Comparison of ENCODE assay signal across 8 cellular contexts in the genomic region with DNA sequence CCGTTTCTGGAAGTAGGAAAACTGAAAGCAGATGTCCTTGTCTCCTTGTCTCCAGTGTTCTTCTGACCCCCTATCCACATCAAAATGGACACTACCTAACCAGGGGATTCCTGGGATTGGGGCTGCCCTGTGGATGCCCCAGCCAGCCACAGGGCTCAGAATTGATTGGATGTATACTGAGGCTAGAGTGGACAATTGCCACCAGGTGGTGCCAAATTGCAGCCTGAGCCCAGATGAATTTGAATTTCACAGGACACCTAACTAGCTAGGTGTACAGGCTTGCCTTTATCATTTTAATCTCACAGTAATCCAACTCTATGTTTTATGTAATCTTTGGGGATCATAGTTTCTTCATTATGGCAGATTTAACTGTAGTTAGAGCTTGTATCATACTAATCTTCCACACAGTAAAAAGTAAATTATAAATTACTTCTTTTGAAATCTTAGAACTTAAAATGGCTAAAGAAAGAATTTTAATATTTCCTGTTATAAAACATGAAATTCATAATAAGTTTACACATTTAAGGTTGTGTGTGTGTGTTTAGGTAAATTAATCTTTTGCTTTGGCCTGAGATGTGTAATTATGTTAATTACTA. TPM values are rescaled to one million over a fixed set of nuclear protein-coding genes. Genes with fewer than 3 reads are reported as not detected.
A peak's percentile ranks its signal among the peaks of the same experiment; 100 is the strongest.
DNase-seq lines count a peak whose midpoint lies in the region; ATAC-seq and TF ChIP-seq lines count a peak whose summit lies in the region.

No MANE protein-coding gene starts in this region.

- no peak overlapping the region for H3K27ac ChIP-seq in HCT116 (ENCODE audit: low read depth, low read length)

- H3K9me3 ChIP-seq in HCT116 (ENCODE audit: control insufficient read depth in 1 of 2, insufficient read depth in 1 of 2, low read depth in 1 of 2, low read length in 2 of 2) = no peaks in the 10 kb centered on the region
- no peaks in the 10 kb centered on the region for H3K9me3 ChIP-seq in T-helper 17 cell (ENCODE audit: control insufficient read depth, low read length, poor library complexity, severe bottlenecking)

- no peak for TF ChIP-seq POLR2A in HCT116 (IDR thresholded peaks at IDR 0.05; ENCODE audit: borderline replicate concordance, extremely low read depth, insufficient read depth, insufficient read length)

- H3K27ac Mint-ChIP-seq in T-helper 17 cell (no peak overlapping the region), chondrocyte (ENCODE audit: unreplicated experiment) (no peak overlapping the region), type B pancreatic cell (no peak overlapping the region)

- peaks cover 0 to 5% of the 10 kb centered on the region in 2 experiments; a peak in 1 of 4 replicates for H3K4me1 ChIP-seq in HCT116 (ENCODE audit: control insufficient read depth in 1 of 2, insufficient read depth in 2 of 2, low read length in 2 of 2)

- no peaks in the 10 kb centered on the region for H3K79me2 ChIP-seq in HCT116 (ENCODE audit: insufficient read depth, low read length)

- H2AFZ ChIP-seq in HCT116 (ENCODE audit: low read depth, low read length, poor library complexity, severe bottlenecking) = no peak overlapping the region

- H3K27me3 Mint-ChIP-seq in T-helper 17 cell = no peaks in the 10 kb centered on the region
- H3K27me3 Mint-ChIP-seq in chondrocyte (ENCODE audit: low read depth) = no peaks in the 10 kb centered on the region
- no peaks in the 10 kb centered on the region for H3K27me3 Mint-ChIP-seq in type B pancreatic cell

- H3K36me3 ChIP-seq in HCT116 (ENCODE audit: control insufficient read depth in 1 of 2, insufficient read depth in 2 of 2, low read length in 2 of 2) = 0 out of 4 replicates have a peak, but pooled peaks cover 0 to 4% of the 10 kb centered on the region in 2 experiments

- TF ChIP-seq CTCF in GM12865 (IDR thresholded peaks at IDR 0.05; ENCODE audit: insufficient read depth, low read depth, low read length, missing control alignments) (peak; percentile 68), HCT116 (IDR thresholded peaks at IDR 0.05 in 2 of 3, conservative IDR thresholded peaks at IDR 0.05 in 1 of 3; ENCODE audit: borderline replicate concordance in 1 of 3, insufficient read depth in 1 of 3, low read depth in 2 of 3, low read length in 2 of 3) (peak; percentile 53 to 88 (median 78); a peak in 5 of 6 replicates), LNCaP clone FGC (IDR thresholded peaks at IDR 0.05; ENCODE audit: control insufficient read depth, extremely low read depth, insufficient read depth) (peak; percentile 53), chondrocyte (IDR thresholded peaks at IDR 0.05) (peak; percentile 94), type B pancreatic cell (conservative IDR thresholded peaks at IDR 0.05) (peak; percentile 77)

- H3K9me3 Mint-ChIP-seq in chondrocyte (ENCODE audit: low read depth) (peaks cover under 1% of the 10 kb centered on the region), type B pancreatic cell (no peaks in the 10 kb centered on the region)

- no peak overlapping the region for H3K9ac ChIP-seq in HCT116 (ENCODE audit: low read length)

- H4K20me1 ChIP-seq in HCT116 (ENCODE audit: insufficient read depth) = no peaks in the 10 kb centered on the region; the same call in 1 of the 2 replicates

- RAD21 ChIA-PET in HCT116 (lab: Charles Lee; ENCODE audit: low non-redundant PET in 1 of 2, low total read pairs in 2 of 2, uncharacterized antibody in 2 of 2, unreplicated experiment in 2 of 2) = interaction anchor here in 1 of 2 experiments (0.8 kb wide), 1 partner anchor 577 kb away, joined by 3 read pairs; no protein-coding TSS in a partner anchor

- intact Hi-C loops in HCT116 (cut with micrococcal nuclease) = loop anchor here (1.0 to 5.0 kb wide), 3 partner anchors 217 to 868 kb away; partner anchors contain the start of gene KLF5

- no TSS peak for BruUV-seq in HCT116 (replicated peaks; lab: Mats Ljungman, UMichigan)

- H3K4me2 ChIP-seq in HCT116 (ENCODE audit: low read length) = no peak overlapping the region

- H3K4me3 Mint-ChIP-seq in T-helper 17 cell (no peak overlapping the region), chondrocyte (ENCODE audit: unreplicated experiment) (no peak overlapping the region), type B pancreatic cell (peak overlapping the region; percentile 29)

- TF ChIP-seq RAD21 in HCT116 (IDR thresholded peaks at IDR 0.05; ENCODE audit: low read depth) = peak; percentile 91

- CTCF ChIA-PET in HCT116 (lab: Charles Lee) = interaction anchor here (0.7 to 1.7 kb wide), 9 partner anchors 10 to 867 kb away, joined by 3 to 6 read pairs (median 4); partner anchors contain the start of gene KLF5

- H3K4me1 Mint-ChIP-seq in T-helper 17 cell (peaks cover 12% of the 10 kb centered on the region), chondrocyte (ENCODE audit: low read depth) (no peaks in the 10 kb centered on the region), type B pancreatic cell (ENCODE audit: unreplicated experiment) (peaks cover 4% of the 10 kb centered on the region)

- no peaks in the 10 kb centered on the region for H3K9me2 ChIP-seq in HCT116 (ENCODE audit: insufficient read depth)

- H3K36me3 Mint-ChIP-seq in T-helper 17 cell (ENCODE audit: low read depth) (peaks cover 10% of the 10 kb centered on the region), chondrocyte (ENCODE audit: low read depth) (peaks cover 8% of the 10 kb centered on the region), type B pancreatic cell (peaks cover 20% of the 10 kb centered on the region)

- peak; percentile 34 for DNase-seq in 8988T
- DNase-seq in GM12865 (ENCODE audit: low read depth) = peak; percentile 65
- DNase-seq in HCT116 (ENCODE audit: low read depth, low spot score) = peak; percentile 47
- peak; percentile 14 for DNase-seq in LNCaP clone FGC (ENCODE audit: low read depth)
- peak in 2 of 3 donors; percentile 10 for DNase-seq in T-helper 17 cell
- DNase-seq in chondrocyte (ENCODE audit: low spot score) = no peak
- peak; percentile 54 to 73 for DNase-seq in lung microvascular endothelial cell (ENCODE audit: low read depth in 2 of 2)
- DNase-seq in type B pancreatic cell (ENCODE audit: extremely low spot score, unreplicated experiment) = no peak

- peak; percentile 100 for ATAC-seq in HCT116
- peak; percentile 61 for ATAC-seq in T-helper 17 cell

- no peak overlapping the region for H3K4me3 ChIP-seq in GM12865 (ENCODE audit: low read depth, low read length)
- no peak overlapping the region for H3K4me3 ChIP-seq in HCT116 (replicated peaks in 1 of 2; ENCODE audit: low read depth in 1 of 2, low read length in 2 of 2)
- no peak overlapping the region for H3K4me3 ChIP-seq in LNCaP clone FGC (ENCODE audit: low read depth, low read length)

- no peaks in the 10 kb centered on the region for H3K27me3 ChIP-seq in HCT116 (ENCODE audit: insufficient read depth, low read length)

- POLR2A ChIA-PET in HCT116 (lab: Charles Lee) = no interaction called here

TF ChIP-seq in HCT116, 20 proteins besides CTCF, POLR2A, EP300 and RAD21:
- TF ChIP-seq EZH2 (IDR thresholded peaks at IDR 0.05) (no peak), CBX3 (IDR thresholded peaks at IDR 0.05; ENCODE audit: low read depth) (no peak)
TF ChIP-seq in HCT116: peak in this region for 0.

RNA-seq across cellular contexts. Expression of gene PIBF1, which starts 58.0 kb away (rescaled TPM):
- total RNA-seq in HCT116 (2021; ENCODE audit: unreplicated experiment) (21.1 TPM), T-helper 17 cell (10 to 100 TPM; 25.4 to 28.3 TPM), chondrocyte (18.2 to 29.9 TPM (median 20.7 TPM) in 3 replicates), lung microvascular endothelial cell (10.2 and 14.9 TPM in 2 replicates), type B pancreatic cell (ENCODE audit: low replicate concordance) (28.4 and 32.5 TPM in 2 replicates)
- polyA plus RNA-seq in HCT116 (2012) = 6.3 and 6.6 TPM in 2 replicates

RNA-seq across cellular contexts. Expression of gene DIS3, which starts 58.2 kb away (rescaled TPM):
- total RNA-seq in HCT116 (2021; ENCODE audit: unreplicated experiment) = 44.2 TPM
- polyA plus RNA-seq in HCT116 (2012) = 14.4 and 19.5 TPM in 2 replicates
- 10 to 100 TPM; 29.1 to 42.2 TPM for total RNA-seq in T-helper 17 cell
- total RNA-seq in chondrocyte = 28.3 to 33.4 TPM (median 30.5 TPM) in 3 replicates
- 17.7 and 26.2 TPM in 2 replicates for total RNA-seq in lung microvascular endothelial cell
- total RNA-seq in type B pancreatic cell (ENCODE audit: low replicate concordance) = 41.7 and 69.7 TPM in 2 replicates

Comparison
In these comparisons a context has a peak if more than half of its experiments do, and no peak if none do; other contexts are left out.
1. DNase-seq: peak in 8988T (single experiment), GM12865 (single experiment), HCT116 (single experiment), LNCaP clone FGC (single experiment), T-helper 17 cell (2 of 3) and lung microvascular endothelial cell (2 of 2); none in chondrocyte (single experiment) and type B pancreatic cell (single experiment).
2. Peak in every context shown above with its lines, with median percentiles within 50 percentile points of each other: CTCF ChIP-seq.